ENCODE assay signal across 22 cellular contexts in the genomic region with DNA sequence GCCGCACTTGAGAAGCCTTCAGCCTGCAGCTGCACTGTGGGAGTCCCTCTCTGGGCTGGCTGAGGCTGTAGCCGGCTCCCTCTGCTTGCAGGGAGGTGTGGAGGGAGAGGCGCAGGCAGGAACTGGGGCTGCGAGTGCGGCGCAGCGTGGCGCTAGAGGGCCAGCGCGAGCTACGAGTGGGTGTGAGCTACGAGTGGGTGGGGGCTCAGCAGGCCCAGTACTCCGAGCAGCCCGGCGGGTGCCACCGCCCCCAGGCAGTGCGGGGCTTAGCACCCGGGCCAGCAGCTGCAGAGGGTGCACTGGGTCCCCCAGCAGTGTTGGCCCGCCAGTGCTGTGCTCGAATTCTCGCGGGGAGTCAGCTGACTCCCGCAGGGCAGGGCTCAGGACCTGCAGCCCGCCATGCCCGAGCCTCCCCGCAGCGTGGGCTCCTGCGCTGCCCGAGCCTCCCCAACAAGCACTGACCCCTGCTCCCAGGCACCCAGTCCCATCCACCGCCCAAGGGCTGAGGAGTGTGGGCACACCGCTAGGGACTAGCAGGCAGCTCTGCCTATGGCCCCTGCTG.
"Had no signal": no experiment of that assay in that cellular context is flagged by ENCODE, and none has a peak within 500 bp of the region (broad histone marks: within the 10 kb centered on the region; RNA-seq: fewer than 3 reads in every experiment).

No MANE protein-coding gene starts in this region.

- H3K27ac ChIP-seq: coronary artery, esophagus muscularis mucosa, foreskin keratinocyte, neutrophil, pancreas, right lobe of liver, stomach, tibial artery, uterus had no signal

- H3K27me3 ChIP-seq: esophagus muscularis mucosa, foreskin keratinocyte, neutrophil, pancreas, right lobe of liver, stomach, tibial artery, uterus had no signal

- H3K36me3 ChIP-seq: esophagus muscularis mucosa, neutrophil, pancreas, right lobe of liver, stomach, tibial artery, uterus had no signal

- H3K9me3 ChIP-seq: neutrophil, pancreas, right lobe of liver, uterus had no signal

- H3K4me3 ChIP-seq: coronary artery, esophagus muscularis mucosa, lung, pancreas, right lobe of liver, stomach, tibial artery, uterus had no signal

- H3K4me1 ChIP-seq: esophagus muscularis mucosa, foreskin keratinocyte, pancreas, right lobe of liver, stomach, tibial artery, uterus had no signal

- DNase-seq: dermis blood vessel endothelial cell; effector memory CD4-positive, alpha-beta T cell; foreskin keratinocyte; hypothalamus; immature natural killer cell; islet precursor cell; left ventricle myocardium superior; midbrain; natural killer cell; right lobe of liver; small intestine; stimulated activated CD4-positive, alpha-beta T cell treated with anti-CD3 and anti-CD28 coated beads, Interleukin-15, amount 100 ng/mL, for 24 hours; stimulated activated CD4-positive, alpha-beta T cell treated with anti-CD3 and anti-CD28 coated beads, Interleukin-2, amount 100 ng/mL, for 48 hours; stimulated activated naive CD4-positive, alpha-beta T cell treated with Interleukin-2 at 50 U/mL for 16 hours; stomach; tibial artery; uterus had no signal

- ATAC-seq: foreskin keratinocyte, left ventricle myocardium superior, natural killer cell, pancreas had no signal
